Comparison of ENCODE assay signal across 1 cellular context in the genomic region with DNA sequence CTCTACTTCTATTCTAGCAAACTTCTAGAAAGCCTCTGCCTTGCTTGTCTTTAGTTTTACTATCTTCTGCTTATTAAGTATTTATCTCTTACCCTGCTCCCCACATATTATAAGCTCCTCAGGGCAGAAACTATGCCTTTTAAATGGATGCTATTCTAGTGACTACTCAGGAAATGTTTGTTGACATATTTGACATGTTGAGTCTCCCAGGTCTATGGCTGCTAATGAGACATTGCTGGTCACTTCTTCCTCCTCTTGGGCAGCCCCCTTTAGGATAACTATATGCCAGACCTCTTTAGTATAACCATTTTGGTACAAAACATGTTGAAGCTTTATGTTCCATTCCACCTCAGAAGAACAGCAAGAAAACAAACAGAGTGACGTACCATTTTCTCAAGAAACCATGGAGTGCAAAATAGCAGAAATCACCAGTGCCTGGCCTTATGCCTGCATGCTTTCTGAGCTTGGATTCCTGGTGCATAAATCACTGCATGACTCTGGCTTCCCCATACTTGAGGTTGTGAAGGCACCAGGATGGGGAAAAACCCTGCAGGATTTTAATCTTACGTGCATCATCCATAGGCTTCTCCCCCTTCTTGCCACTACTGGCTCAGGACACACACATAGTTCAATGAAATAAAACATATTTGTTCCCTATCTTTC.
TF ChIP-seq lines count a peak whose summit lies in the region.

No MANE protein-coding gene starts in this region.

TF ChIP-seq in SK-N-SH, 30 proteins besides CTCF, POLR2A, EP300 and RAD21 (continued from another document):
- TF ChIP-seq, protein P1, sequence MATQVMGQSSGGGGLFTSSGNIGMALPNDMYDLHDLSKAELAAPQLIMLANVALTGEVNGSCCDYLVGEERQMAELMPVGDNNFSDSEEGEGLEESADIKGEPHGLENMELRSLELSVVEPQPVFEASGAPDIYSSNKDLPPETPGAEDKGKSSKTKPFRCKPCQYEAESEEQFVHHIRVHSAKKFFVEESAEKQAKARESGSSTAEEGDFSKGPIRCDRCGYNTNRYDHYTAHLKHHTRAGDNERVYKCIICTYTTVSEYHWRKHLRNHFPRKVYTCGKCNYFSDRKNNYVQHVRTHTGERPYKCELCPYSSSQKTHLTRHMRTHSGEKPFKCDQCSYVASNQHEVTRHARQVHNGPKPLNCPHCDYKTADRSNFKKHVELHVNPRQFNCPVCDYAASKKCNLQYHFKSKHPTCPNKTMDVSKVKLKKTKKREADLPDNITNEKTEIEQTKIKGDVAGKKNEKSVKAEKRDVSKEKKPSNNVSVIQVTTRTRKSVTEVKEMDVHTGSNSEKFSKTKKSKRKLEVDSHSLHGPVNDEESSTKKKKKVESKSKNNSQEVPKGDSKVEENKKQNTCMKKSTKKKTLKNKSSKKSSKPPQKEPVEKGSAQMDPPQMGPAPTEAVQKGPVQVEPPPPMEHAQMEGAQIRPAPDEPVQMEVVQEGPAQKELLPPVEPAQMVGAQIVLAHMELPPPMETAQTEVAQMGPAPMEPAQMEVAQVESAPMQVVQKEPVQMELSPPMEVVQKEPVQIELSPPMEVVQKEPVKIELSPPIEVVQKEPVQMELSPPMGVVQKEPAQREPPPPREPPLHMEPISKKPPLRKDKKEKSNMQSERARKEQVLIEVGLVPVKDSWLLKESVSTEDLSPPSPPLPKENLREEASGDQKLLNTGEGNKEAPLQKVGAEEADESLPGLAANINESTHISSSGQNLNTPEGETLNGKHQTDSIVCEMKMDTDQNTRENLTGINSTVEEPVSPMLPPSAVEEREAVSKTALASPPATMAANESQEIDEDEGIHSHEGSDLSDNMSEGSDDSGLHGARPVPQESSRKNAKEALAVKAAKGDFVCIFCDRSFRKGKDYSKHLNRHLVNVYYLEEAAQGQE (IDR thresholded peaks at IDR 0.05; ENCODE audit: low read depth, low read length): peak; percentile 62; the same call in 1 of the 2 replicates
- peak; percentile 61; the same call in 1 of the 2 replicates for TF ChIP-seq FOXM1 (IDR thresholded peaks at IDR 0.05; ENCODE audit: low read depth)
- TF ChIP-seq GABPA (IDR thresholded peaks at IDR 0.05; ENCODE audit: low read depth): no peak
- no peak for TF ChIP-seq CHD2 (IDR thresholded peaks at IDR 0.05; ENCODE audit: low read length, partially characterized antibody)
- TF ChIP-seq, protein P2, sequence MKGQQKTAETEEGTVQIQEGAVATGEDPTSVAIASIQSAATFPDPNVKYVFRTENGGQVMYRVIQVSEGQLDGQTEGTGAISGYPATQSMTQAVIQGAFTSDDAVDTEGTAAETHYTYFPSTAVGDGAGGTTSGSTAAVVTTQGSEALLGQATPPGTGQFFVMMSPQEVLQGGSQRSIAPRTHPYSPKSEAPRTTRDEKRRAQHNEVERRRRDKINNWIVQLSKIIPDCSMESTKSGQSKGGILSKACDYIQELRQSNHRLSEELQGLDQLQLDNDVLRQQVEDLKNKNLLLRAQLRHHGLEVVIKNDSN (IDR thresholded peaks at IDR 0.05; ENCODE audit: borderline replicate concordance, low read depth): no peak
- TF ChIP-seq, protein P3, sequence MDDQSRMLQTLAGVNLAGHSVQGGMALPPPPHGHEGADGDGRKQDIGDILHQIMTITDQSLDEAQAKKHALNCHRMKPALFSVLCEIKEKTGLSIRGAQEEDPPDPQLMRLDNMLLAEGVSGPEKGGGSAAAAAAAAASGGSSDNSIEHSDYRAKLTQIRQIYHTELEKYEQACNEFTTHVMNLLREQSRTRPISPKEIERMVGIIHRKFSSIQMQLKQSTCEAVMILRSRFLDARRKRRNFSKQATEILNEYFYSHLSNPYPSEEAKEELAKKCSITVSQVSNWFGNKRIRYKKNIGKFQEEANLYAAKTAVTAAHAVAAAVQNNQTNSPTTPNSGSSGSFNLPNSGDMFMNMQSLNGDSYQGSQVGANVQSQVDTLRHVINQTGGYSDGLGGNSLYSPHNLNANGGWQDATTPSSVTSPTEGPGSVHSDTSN (IDR thresholded peaks at IDR 0.05): peak; percentile 84
- TF ChIP-seq, protein P4, sequence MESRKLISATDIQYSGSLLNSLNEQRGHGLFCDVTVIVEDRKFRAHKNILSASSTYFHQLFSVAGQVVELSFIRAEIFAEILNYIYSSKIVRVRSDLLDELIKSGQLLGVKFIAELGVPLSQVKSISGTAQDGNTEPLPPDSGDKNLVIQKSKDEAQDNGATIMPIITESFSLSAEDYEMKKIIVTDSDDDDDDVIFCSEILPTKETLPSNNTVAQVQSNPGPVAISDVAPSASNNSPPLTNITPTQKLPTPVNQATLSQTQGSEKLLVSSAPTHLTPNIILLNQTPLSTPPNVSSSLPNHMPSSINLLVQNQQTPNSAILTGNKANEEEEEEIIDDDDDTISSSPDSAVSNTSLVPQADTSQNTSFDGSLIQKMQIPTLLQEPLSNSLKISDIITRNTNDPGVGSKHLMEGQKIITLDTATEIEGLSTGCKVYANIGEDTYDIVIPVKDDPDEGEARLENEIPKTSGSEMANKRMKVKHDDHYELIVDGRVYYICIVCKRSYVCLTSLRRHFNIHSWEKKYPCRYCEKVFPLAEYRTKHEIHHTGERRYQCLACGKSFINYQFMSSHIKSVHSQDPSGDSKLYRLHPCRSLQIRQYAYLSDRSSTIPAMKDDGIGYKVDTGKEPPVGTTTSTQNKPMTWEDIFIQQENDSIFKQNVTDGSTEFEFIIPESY (IDR thresholded peaks at IDR 0.05; ENCODE audit: borderline replicate concordance, low read depth): no peak; the same call in 1 of the 2 replicates
- peak; percentile 13 for TF ChIP-seq RXRA (IDR thresholded peaks at IDR 0.05; ENCODE audit: borderline replicate concordance, low read depth)
- peak; percentile 13; the same call in 1 of the 2 replicates for TF ChIP-seq TAF1 (IDR thresholded peaks at IDR 0.05; ENCODE audit: borderline replicate concordance, low read depth, low read length)
- peak; percentile 89 for TF ChIP-seq JUND (IDR thresholded peaks at IDR 0.05)
- TF ChIP-seq YY1 (IDR thresholded peaks at IDR 0.05; ENCODE audit: low read depth): peak; percentile 57; the same call in 1 of the 2 replicates
- no peak for TF ChIP-seq GATA2 (CRISPR knock-in tag; IDR thresholded peaks at IDR 0.05)
- peak; percentile 34; the same call in 1 of the 2 replicates for TF ChIP-seq MEF2A (IDR thresholded peaks at IDR 0.05; ENCODE audit: borderline replicate concordance, low read depth)
- TF ChIP-seq, protein P5, sequence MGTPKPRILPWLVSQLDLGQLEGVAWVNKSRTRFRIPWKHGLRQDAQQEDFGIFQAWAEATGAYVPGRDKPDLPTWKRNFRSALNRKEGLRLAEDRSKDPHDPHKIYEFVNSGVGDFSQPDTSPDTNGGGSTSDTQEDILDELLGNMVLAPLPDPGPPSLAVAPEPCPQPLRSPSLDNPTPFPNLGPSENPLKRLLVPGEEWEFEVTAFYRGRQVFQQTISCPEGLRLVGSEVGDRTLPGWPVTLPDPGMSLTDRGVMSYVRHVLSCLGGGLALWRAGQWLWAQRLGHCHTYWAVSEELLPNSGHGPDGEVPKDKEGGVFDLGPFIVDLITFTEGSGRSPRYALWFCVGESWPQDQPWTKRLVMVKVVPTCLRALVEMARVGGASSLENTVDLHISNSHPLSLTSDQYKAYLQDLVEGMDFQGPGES (IDR thresholded peaks at IDR 0.05; ENCODE audit: low read depth, low read length): no peak
- TF ChIP-seq, protein P6, sequence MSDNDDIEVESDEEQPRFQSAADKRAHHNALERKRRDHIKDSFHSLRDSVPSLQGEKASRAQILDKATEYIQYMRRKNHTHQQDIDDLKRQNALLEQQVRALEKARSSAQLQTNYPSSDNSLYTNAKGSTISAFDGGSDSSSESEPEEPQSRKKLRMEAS (IDR thresholded peaks at IDR 0.05; ENCODE audit: low read depth): peak; percentile 67; the same call in 1 of the 2 replicates
- no peak for TF ChIP-seq RFX5 (IDR thresholded peaks at IDR 0.05; ENCODE audit: low read length)
- peak; percentile 68 for TF ChIP-seq ELF1 (IDR thresholded peaks at IDR 0.05)
- peak; percentile 78 for TF ChIP-seq TEAD4 (IDR thresholded peaks at IDR 0.05; ENCODE audit: borderline replicate concordance, insufficient read depth)
- TF ChIP-seq NFIC (IDR thresholded peaks at IDR 0.05; ENCODE audit: borderline replicate concordance): peak; percentile 86
- TF ChIP-seq FOXJ3 (CRISPR knock-in tag; IDR thresholded peaks at IDR 0.05): no peak
- TF ChIP-seq POLR2AphosphoS5 (IDR thresholded peaks at IDR 0.05; ENCODE audit: low read depth, low read length): no peak; the same call in 1 of the 2 replicates
- no peak for TF ChIP-seq NRF1 (IDR thresholded peaks at IDR 0.05; ENCODE audit: low read depth, low read length)
- TF ChIP-seq MXI1 (IDR thresholded peaks at IDR 0.05; ENCODE audit: low read depth, low read length): no peak
- peak; percentile 83 for TF ChIP-seq TCF12 (IDR thresholded peaks at IDR 0.05)
TF ChIP-seq in SK-N-SH: peak in this region for 15.
